Comparison of ENCODE assay signal across 8 cellular contexts in the genomic region with DNA sequence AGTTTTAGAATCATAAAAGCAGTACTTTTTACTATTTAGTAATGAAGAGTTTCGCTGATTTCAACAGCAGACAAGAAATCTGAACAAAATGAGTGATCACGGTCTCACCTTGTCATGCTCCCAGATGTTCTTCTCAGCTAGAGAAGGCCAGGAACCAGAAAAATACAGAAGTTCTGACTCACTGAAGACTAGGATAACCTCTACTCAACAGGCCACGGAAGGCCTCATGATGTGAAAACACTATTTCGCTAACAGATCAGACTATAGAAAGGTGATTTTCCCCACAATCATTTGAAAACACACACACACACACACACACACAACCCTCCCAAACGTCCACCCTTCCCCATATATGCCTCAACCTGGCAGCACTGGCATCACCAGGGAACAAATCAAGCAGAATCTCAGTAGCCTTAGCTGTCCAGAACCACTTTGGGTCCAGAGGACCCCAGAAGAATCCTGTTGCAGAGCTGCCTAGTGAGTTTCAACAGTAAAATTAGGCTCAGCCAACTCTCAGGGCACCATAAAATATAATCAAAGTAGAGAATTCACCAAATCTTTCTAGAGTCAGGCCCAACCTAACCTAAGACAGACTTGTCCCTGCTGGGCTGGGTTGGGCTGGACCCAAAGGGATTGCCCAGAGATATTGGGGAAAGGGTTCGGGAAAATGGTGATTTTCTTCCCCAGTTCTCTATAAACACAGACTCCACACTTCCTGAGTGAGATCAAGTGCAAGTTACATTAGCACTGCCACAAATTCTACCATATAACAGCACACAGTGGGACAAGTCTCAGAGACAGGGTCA. TPM values are rescaled to one million over a fixed set of nuclear protein-coding genes. Genes with fewer than 3 reads are reported as not detected.
DNase-seq lines count a peak whose midpoint lies in the region; ATAC-seq and TF ChIP-seq lines count a peak whose summit lies in the region.

No MANE protein-coding gene starts in this region.

- peaks cover 8% of the 10 kb centered on the region for H3K36me3 Mint-ChIP-seq in type B pancreatic cell

- ATAC-seq in GM21381 (IDR thresholded peaks at IDR 0.05; ENCODE audit: unreplicated experiment) = peak; percentile 91
- peak; percentile 63 for ATAC-seq in HG03571 (IDR thresholded peaks at IDR 0.05; ENCODE audit: unreplicated experiment)

- TF ChIP-seq CTCF in choroid plexus epithelial cell (conservative IDR thresholded peaks at IDR 0.05; ENCODE audit: low read depth, low read length) (no peak), type B pancreatic cell (conservative IDR thresholded peaks at IDR 0.05) (no peak), lower leg skin (IDR thresholded peaks at IDR 0.05) (no peak)

- DNase-seq in EH (ENCODE audit: low read depth) = peak; percentile 38
- peak; percentile 79 for DNase-seq in choroid plexus epithelial cell (ENCODE audit: low read depth)
- DNase-seq in type B pancreatic cell (ENCODE audit: extremely low spot score, unreplicated experiment) = no peak
- DNase-seq in NK-92 (lab: John Stamatoyannopoulos, UW; ENCODE audit: unreplicated experiment) = no peak
- no peak for DNase-seq in mesenteric fat pad (ENCODE audit: low spot score)
- no peak for DNase-seq in lower leg skin (ENCODE audit: low spot score in 2 of 2)

- peak overlapping the region; percentile 20 for H3K4me3 Mint-ChIP-seq in type B pancreatic cell

- no peaks in the 10 kb centered on the region for H3K9me3 Mint-ChIP-seq in type B pancreatic cell

- peak overlapping the region; percentile 11 for H3K27ac Mint-ChIP-seq in type B pancreatic cell

- peaks cover 3% of the 10 kb centered on the region for H3K27me3 Mint-ChIP-seq in type B pancreatic cell

- 83 to 90% methylated on average over 6 of the region's 6 CpGs for WGBS in lower leg skin, 2 donors

- intact Hi-C loops in lower leg skin (cut with DNase I; ENCODE audit: low total_unique reads) = no loop called here

- H3K4me3 ChIP-seq in choroid plexus epithelial cell (ENCODE audit: low read depth, low read length) = no peak overlapping the region
- no peak overlapping the region for H3K4me3 ChIP-seq in lower leg skin (ENCODE audit: low read depth, poor library complexity, severe bottlenecking)

- peaks cover 37% of the 10 kb centered on the region for H3K4me1 Mint-ChIP-seq in type B pancreatic cell (ENCODE audit: unreplicated experiment)

- TF ChIP-seq POLR2A in lower leg skin (IDR thresholded peaks at IDR 0.05) = no peak

RNA-seq across cellular contexts. Expression of a gene that starts 7.9 kb away (rescaled TPM):
- total RNA-seq in type B pancreatic cell (ENCODE audit: low replicate concordance) (21.6 and 22.9 TPM in 2 replicates), mesenteric fat pad (15.3 TPM), lower leg skin (10 to 100 TPM; 19.5 to 23.6 (median 20.9) TPM)

RNA-seq across cellular contexts. Expression of a gene that starts 28.1 kb away (rescaled TPM):
- total RNA-seq in type B pancreatic cell (ENCODE audit: low replicate concordance) (0.41 and 0.93 TPM in 2 replicates), mesenteric fat pad (0.77 TPM), lower leg skin (1 to 10 TPM in 1 of 4 donors, under 1 TPM in 2, not detected in 1; 0.49 to 1.5 (median 0.72) TPM)

Comparison
In these comparisons a context has a peak if more than half of its experiments do, and no peak if none do; other contexts are left out.
1. DNase-seq: peak in EH (single experiment) and choroid plexus epithelial cell (single experiment); none in type B pancreatic cell (single experiment), NK-92 (single experiment), mesenteric fat pad (single experiment) and lower leg skin (0 of 2).